2 cellular contexts compared by ENCODE assay signal in genomic region chr17:8961861-8962260, GRCh38.
A peak's percentile ranks its signal among the peaks of the same experiment; 100 is the strongest.
TF ChIP-seq lines count a peak whose summit lies in the region.

No MANE protein-coding gene starts in this region.

TF ChIP-seq in GM12891, 5 proteins besides CTCF, POLR2A, EP300 and RAD21:
- no peak for TF ChIP-seq PAX5 (IDR thresholded peaks at IDR 0.05; ENCODE audit: insufficient read depth, low read length, severe bottlenecking)
- TF ChIP-seq POU2F2 (IDR thresholded peaks at IDR 0.05; ENCODE audit: low read depth, low read length) = no peak
- TF ChIP-seq SPI1 (IDR thresholded peaks at IDR 0.05; ENCODE audit: low read depth, low read length) = no peak
- no peak for TF ChIP-seq POLR2AphosphoS5 (IDR thresholded peaks at IDR 0.05; ENCODE audit: low read depth, low read length)
- TF ChIP-seq TAF1 (IDR thresholded peaks at IDR 0.05; ENCODE audit: low read depth, low read length) = no peak

TF ChIP-seq in GM12878, 131 proteins besides CTCF, POLR2A, EP300 and RAD21:
- no peak for TF ChIP-seq RAD51 (IDR thresholded peaks at IDR 0.05)
- peak; percentile 36 for TF ChIP-seq POLR2AphosphoS5 (IDR thresholded peaks at IDR 0.05; ENCODE audit: low read length)
- TF ChIP-seq WRNIP1 (IDR thresholded peaks at IDR 0.05; ENCODE audit: borderline replicate concordance, low read depth, low read length) = 0 out of 2 replicates have a peak, but pooled peaks have one; percentile 34
